ENCODE assay signal across 1 cellular context in the genomic region with DNA sequence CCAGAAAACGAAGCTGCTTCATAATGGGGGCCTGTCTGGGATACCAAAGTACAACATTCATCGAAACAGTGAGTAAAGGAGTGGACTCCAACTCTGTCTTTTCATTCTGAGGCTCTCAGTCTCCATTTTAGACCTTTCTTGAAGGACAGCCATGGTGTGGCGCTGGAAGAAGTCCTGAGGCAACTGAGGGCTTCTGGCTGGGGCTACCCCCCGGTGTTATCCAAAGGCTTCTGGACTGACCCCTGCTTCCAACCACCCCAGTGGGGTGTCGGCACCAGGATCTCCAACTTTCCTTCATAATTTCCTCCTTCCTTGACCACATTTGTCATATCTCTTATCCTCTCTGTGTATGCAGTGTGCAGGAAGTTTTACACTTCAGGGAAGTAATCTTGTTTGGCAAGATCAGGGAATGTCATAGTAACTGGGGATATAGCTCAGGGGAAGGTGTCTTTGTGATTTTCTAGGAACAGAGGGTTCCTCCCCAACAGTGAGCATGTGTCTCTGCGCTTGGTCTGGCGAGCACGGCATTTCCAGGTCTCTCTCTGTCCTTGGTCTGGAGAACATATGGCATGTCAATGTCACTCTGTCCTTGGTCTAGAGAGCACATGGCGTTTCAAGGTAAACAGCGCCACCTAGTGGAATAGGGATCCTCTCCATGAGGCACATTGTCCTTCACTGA.
TF ChIP-seq lines count a peak whose summit lies in the region.

No MANE protein-coding gene starts in this region.

TF ChIP-seq in HepG2, 621 proteins besides CTCF, POLR2A, EP300 and RAD21 (continued from another document and continues in another):
- TF ChIP-seq, protein P1, sequence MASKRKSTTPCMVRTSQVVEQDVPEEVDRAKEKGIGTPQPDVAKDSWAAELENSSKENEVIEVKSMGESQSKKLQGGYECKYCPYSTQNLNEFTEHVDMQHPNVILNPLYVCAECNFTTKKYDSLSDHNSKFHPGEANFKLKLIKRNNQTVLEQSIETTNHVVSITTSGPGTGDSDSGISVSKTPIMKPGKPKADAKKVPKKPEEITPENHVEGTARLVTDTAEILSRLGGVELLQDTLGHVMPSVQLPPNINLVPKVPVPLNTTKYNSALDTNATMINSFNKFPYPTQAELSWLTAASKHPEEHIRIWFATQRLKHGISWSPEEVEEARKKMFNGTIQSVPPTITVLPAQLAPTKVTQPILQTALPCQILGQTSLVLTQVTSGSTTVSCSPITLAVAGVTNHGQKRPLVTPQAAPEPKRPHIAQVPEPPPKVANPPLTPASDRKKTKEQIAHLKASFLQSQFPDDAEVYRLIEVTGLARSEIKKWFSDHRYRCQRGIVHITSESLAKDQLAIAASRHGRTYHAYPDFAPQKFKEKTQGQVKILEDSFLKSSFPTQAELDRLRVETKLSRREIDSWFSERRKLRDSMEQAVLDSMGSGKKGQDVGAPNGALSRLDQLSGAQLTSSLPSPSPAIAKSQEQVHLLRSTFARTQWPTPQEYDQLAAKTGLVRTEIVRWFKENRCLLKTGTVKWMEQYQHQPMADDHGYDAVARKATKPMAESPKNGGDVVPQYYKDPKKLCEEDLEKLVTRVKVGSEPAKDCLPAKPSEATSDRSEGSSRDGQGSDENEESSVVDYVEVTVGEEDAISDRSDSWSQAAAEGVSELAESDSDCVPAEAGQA (IDR thresholded peaks at IDR 0.05; ENCODE audit: low read depth) = no peak
- TF ChIP-seq, protein P1 (CRISPR knock-in tag; IDR thresholded peaks at IDR 0.05; ENCODE audit: borderline replicate concordance) = no peak
- no peak for TF ChIP-seq ZNF564 (CRISPR knock-in tag; IDR thresholded peaks at IDR 0.05)
- no peak for TF ChIP-seq MEIS2 (CRISPR knock-in tag; IDR thresholded peaks at IDR 0.05)
- TF ChIP-seq, protein P2, sequence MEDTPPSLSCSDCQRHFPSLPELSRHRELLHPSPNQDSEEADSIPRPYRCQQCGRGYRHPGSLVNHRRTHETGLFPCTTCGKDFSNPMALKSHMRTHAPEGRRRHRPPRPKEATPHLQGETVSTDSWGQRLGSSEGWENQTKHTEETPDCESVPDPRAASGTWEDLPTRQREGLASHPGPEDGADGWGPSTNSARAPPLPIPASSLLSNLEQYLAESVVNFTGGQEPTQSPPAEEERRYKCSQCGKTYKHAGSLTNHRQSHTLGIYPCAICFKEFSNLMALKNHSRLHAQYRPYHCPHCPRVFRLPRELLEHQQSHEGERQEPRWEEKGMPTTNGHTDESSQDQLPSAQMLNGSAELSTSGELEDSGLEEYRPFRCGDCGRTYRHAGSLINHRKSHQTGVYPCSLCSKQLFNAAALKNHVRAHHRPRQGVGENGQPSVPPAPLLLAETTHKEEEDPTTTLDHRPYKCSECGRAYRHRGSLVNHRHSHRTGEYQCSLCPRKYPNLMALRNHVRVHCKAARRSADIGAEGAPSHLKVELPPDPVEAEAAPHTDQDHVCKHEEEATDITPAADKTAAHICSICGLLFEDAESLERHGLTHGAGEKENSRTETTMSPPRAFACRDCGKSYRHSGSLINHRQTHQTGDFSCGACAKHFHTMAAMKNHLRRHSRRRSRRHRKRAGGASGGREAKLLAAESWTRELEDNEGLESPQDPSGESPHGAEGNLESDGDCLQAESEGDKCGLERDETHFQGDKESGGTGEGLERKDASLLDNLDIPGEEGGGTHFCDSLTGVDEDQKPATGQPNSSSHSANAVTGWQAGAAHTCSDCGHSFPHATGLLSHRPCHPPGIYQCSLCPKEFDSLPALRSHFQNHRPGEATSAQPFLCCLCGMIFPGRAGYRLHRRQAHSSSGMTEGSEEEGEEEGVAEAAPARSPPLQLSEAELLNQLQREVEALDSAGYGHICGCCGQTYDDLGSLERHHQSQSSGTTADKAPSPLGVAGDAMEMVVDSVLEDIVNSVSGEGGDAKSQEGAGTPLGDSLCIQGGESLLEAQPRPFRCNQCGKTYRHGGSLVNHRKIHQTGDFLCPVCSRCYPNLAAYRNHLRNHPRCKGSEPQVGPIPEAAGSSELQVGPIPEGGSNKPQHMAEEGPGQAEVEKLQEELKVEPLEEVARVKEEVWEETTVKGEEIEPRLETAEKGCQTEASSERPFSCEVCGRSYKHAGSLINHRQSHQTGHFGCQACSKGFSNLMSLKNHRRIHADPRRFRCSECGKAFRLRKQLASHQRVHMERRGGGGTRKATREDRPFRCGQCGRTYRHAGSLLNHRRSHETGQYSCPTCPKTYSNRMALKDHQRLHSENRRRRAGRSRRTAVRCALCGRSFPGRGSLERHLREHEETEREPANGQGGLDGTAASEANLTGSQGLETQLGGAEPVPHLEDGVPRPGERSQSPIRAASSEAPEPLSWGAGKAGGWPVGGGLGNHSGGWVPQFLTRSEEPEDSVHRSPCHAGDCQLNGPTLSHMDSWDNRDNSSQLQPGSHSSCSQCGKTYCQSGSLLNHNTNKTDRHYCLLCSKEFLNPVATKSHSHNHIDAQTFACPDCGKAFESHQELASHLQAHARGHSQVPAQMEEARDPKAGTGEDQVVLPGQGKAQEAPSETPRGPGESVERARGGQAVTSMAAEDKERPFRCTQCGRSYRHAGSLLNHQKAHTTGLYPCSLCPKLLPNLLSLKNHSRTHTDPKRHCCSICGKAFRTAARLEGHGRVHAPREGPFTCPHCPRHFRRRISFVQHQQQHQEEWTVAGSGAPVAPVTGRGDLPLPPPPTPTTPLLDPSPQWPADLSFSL (CRISPR knock-in tag; IDR thresholded peaks at IDR 0.05) = no peak
- no peak for TF ChIP-seq ZZZ3 (CRISPR knock-in tag; IDR thresholded peaks at IDR 0.05; ENCODE audit: borderline replicate concordance)
- TF ChIP-seq, protein P3, sequence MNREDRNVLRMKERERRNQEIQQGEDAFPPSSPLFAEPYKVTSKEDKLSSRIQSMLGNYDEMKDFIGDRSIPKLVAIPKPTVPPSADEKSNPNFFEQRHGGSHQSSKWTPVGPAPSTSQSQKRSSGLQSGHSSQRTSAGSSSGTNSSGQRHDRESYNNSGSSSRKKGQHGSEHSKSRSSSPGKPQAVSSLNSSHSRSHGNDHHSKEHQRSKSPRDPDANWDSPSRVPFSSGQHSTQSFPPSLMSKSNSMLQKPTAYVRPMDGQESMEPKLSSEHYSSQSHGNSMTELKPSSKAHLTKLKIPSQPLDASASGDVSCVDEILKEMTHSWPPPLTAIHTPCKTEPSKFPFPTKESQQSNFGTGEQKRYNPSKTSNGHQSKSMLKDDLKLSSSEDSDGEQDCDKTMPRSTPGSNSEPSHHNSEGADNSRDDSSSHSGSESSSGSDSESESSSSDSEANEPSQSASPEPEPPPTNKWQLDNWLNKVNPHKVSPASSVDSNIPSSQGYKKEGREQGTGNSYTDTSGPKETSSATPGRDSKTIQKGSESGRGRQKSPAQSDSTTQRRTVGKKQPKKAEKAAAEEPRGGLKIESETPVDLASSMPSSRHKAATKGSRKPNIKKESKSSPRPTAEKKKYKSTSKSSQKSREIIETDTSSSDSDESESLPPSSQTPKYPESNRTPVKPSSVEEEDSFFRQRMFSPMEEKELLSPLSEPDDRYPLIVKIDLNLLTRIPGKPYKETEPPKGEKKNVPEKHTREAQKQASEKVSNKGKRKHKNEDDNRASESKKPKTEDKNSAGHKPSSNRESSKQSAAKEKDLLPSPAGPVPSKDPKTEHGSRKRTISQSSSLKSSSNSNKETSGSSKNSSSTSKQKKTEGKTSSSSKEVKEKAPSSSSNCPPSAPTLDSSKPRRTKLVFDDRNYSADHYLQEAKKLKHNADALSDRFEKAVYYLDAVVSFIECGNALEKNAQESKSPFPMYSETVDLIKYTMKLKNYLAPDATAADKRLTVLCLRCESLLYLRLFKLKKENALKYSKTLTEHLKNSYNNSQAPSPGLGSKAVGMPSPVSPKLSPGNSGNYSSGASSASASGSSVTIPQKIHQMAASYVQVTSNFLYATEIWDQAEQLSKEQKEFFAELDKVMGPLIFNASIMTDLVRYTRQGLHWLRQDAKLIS (CRISPR knock-in tag; IDR thresholded peaks at IDR 0.05) = no peak
- no peak for TF ChIP-seq MZF1 (CRISPR knock-in tag; IDR thresholded peaks at IDR 0.05; ENCODE audit: borderline replicate concordance)
- TF ChIP-seq, protein P4, sequence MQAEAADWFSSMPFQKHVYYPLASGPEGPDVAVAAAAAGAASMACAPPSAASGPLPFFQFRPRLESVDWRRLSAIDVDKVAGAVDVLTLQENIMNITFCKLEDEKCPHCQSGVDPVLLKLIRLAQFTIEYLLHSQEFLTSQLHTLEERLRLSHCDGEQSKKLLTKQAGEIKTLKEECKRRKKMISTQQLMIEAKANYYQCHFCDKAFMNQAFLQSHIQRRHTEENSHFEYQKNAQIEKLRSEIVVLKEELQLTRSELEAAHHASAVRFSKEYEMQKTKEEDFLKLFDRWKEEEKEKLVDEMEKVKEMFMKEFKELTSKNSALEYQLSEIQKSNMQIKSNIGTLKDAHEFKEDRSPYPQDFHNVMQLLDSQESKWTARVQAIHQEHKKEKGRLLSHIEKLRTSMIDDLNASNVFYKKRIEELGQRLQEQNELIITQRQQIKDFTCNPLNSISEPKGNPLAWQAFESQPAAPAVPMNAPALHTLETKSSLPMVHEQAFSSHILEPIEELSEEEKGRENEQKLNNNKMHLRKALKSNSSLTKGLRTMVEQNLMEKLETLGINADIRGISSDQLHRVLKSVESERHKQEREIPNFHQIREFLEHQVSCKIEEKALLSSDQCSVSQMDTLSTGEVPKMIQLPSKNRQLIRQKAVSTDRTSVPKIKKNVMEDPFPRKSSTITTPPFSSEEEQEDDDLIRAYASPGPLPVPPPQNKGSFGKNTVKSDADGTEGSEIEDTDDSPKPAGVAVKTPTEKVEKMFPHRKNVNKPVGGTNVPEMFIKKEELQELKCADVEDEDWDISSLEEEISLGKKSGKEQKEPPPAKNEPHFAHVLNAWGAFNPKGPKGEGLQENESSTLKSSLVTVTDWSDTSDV (CRISPR knock-in tag; IDR thresholded peaks at IDR 0.05) = no peak
- no peak for TF ChIP-seq ZNF781 (CRISPR knock-in tag; IDR thresholded peaks at IDR 0.05; ENCODE audit: borderline replicate concordance, not compliant biosample characterization)
- no peak for TF ChIP-seq PLRG1 (conservative IDR thresholded peaks at IDR 0.05)
- TF ChIP-seq CHD2 (IDR thresholded peaks at IDR 0.05; ENCODE audit: low read depth, low read length) = no peak
- no peak for TF ChIP-seq RORA (CRISPR knock-in tag; IDR thresholded peaks at IDR 0.05)
- no peak for TF ChIP-seq SUZ12 (IDR thresholded peaks at IDR 0.05; ENCODE audit: low read depth, low read length)
- TF ChIP-seq ZNF282 (IDR thresholded peaks at IDR 0.05; ENCODE audit: partially characterized antibody) = no peak
- TF ChIP-seq, protein P5, sequence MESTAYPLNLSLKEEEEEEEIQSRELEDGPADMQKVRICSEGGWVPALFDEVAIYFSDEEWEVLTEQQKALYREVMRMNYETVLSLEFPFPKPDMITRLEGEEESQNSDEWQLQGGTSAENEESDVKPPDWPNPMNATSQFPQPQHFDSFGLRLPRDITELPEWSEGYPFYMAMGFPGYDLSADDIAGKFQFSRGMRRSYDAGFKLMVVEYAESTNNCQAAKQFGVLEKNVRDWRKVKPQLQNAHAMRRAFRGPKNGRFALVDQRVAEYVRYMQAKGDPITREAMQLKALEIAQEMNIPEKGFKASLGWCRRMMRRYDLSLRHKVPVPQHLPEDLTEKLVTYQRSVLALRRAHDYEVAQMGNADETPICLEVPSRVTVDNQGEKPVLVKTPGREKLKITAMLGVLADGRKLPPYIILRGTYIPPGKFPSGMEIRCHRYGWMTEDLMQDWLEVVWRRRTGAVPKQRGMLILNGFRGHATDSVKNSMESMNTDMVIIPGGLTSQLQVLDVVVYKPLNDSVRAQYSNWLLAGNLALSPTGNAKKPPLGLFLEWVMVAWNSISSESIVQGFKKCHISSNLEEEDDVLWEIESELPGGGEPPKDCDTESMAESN (CRISPR knock-in tag; conservative IDR thresholded peaks at IDR 0.05) = no peak
- TF ChIP-seq, protein P6, sequence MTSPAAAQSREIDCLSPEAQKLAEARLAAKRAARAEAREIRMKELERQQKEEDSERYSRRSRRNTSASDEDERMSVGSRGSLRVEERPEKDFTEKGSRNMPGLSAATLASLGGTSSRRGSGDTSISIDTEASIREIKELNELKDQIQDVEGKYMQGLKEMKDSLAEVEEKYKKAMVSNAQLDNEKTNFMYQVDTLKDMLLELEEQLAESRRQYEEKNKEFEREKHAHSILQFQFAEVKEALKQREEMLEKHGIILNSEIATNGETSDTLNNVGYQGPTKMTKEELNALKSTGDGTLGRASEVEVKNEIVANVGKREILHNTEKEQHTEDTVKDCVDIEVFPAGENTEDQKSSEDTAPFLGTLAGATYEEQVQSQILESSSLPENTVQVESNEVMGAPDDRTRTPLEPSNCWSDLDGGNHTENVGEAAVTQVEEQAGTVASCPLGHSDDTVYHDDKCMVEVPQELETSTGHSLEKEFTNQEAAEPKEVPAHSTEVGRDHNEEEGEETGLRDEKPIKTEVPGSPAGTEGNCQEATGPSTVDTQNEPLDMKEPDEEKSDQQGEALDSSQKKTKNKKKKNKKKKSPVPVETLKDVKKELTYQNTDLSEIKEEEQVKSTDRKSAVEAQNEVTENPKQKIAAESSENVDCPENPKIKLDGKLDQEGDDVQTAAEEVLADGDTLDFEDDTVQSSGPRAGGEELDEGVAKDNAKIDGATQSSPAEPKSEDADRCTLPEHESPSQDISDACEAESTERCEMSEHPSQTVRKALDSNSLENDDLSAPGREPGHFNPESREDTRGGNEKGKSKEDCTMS (CRISPR knock-in tag; conservative IDR thresholded peaks at IDR 0.05) = no peak
- TF ChIP-seq TCF12 (IDR thresholded peaks at IDR 0.05) = no peak
- no peak for TF ChIP-seq TCF12 (CRISPR knock-in tag; IDR thresholded peaks at IDR 0.05)
- no peak for TF ChIP-seq ZNF569 (CRISPR knock-in tag; IDR thresholded peaks at IDR 0.05; ENCODE audit: borderline replicate concordance)
- no peak for TF ChIP-seq ZC3H13 (CRISPR knock-in tag; IDR thresholded peaks at IDR 0.05)
- TF ChIP-seq ZNF746 (CRISPR knock-in tag; IDR thresholded peaks at IDR 0.05) = no peak
- no peak for TF ChIP-seq ZNF652 (CRISPR knock-in tag; IDR thresholded peaks at IDR 0.05; ENCODE audit: borderline replicate concordance, low read depth)
- no peak for TF ChIP-seq ARHGAP35 (CRISPR knock-in tag; IDR thresholded peaks at IDR 0.05; ENCODE audit: borderline replicate concordance)
- TF ChIP-seq ZNF598 (CRISPR knock-in tag; IDR thresholded peaks at IDR 0.05; ENCODE audit: borderline replicate concordance) = no peak
- TF ChIP-seq SCMH1 (CRISPR knock-in tag; IDR thresholded peaks at IDR 0.05; ENCODE audit: borderline replicate concordance) = no peak
- TF ChIP-seq NONO (IDR thresholded peaks at IDR 0.05) = no peak
- TF ChIP-seq NONO (CRISPR knock-in tag; conservative IDR thresholded peaks at IDR 0.05) = no peak
- TF ChIP-seq MXD4 (CRISPR knock-in tag; IDR thresholded peaks at IDR 0.05) = peak; percentile 71; the same call in 1 of the 2 replicates
